In the genomic region with DNA sequence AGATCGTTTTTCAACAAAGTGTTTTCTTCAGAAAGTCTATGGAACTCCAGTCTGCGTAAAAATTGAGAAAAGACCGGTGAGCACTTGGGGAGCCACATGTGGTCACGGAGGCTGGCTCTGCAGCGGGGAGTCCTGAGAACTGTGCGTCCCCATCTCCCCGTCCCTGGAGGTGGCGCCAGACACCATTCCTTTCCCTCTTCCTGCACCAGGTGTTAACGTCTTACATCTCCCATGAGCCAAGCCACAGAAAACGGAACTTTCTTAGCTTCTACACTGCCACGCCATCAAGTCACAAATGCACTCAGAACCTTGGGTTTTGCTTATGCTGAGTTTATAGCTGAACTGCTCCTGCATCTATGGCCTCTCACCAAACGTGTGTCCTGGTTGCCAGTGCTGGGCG, we compare ENCODE assay signal across 8 cellular contexts.
DNase-seq lines count a peak whose midpoint lies in the region; ATAC-seq and TF ChIP-seq lines count a peak whose summit lies in the region.

No MANE protein-coding gene starts in this region.

- POLR2A ChIA-PET in CD8-positive, alpha-beta T cell (lab: Charles Lee), result no interaction called here

- DNase-seq in CD8-positive, alpha-beta T cell, result peak in 6 of 7 experiments; percentile 12 to 42 (median 16)
- DNase-seq in LHCN-M2 (ENCODE audit: low read depth) (peak; percentile 22), glomerular visceral epithelial cell (ENCODE audit: extremely low spot score) (peak; percentile 34), suprapubic skin (ENCODE audit: low spot score in 2 of 2) (no peak), NCI-H446 treated with DMSO at 0.1 percent for 48 hours (lab: John Stamatoyannopoulos, UW) (no peak), SKM-1 treated with dmso at 0.1 percent for 144 hours (lab: John Stamatoyannopoulos, UW; ENCODE audit: unreplicated experiment) (no peak)
- peak; percentile 35 to 42 for DNase-seq in activated CD4-positive, alpha-beta T cell treated with anti-CD3 and anti-CD28 coated beads, Interleukin-2, amount 50 U/mL, for 4 hours

- no peaks in the 10 kb centered on the region for H3K9me3 Mint-ChIP-seq in CD8-positive, alpha-beta T cell

- H3K27ac Mint-ChIP-seq in CD8-positive, alpha-beta T cell, result no peak overlapping the region

- TF ChIP-seq POLR2A in suprapubic skin (IDR thresholded peaks at IDR 0.05), result no peak

- intact Hi-C loops in CD8-positive, alpha-beta T cell (cut with DNase I, micrococcal nuclease), result no loop called here

- H3K4me1 ChIP-seq in CD8-positive, alpha-beta T cell (ENCODE audit: insufficient read depth, low read length), result no peaks in the 10 kb centered on the region
- no peaks in the 10 kb centered on the region for H3K4me1 ChIP-seq in suprapubic skin

- H3K4me1 Mint-ChIP-seq in CD8-positive, alpha-beta T cell (ENCODE audit: low read depth), result peaks cover 4% of the 10 kb centered on the region

- H3K27me3 Mint-ChIP-seq in CD8-positive, alpha-beta T cell (ENCODE audit: low read depth), result no peaks in the 10 kb centered on the region

- no peak for TF ChIP-seq EP300 in suprapubic skin (IDR thresholded peaks at IDR 0.05)

- CTCF ChIA-PET in CD8-positive, alpha-beta T cell (lab: Charles Lee), result interaction anchor here (1.3 kb wide), 1 partner anchor 17 kb away, joined by 3 read pairs; no protein-coding TSS in a partner anchor

- no peak overlapping the region for H3K27ac ChIP-seq in CD8-positive, alpha-beta T cell (ENCODE audit: low read depth, low read length)
- no peak overlapping the region for H3K27ac ChIP-seq in suprapubic skin

- no peaks in the 10 kb centered on the region for H3K27me3 ChIP-seq in CD8-positive, alpha-beta T cell (ENCODE audit: insufficient read depth, low read length)
- no peaks in the 10 kb centered on the region for H3K27me3 ChIP-seq in suprapubic skin

- 74% methylated on average over 13 of the region's 13 CpGs for WGBS in suprapubic skin

- H3K4me3 ChIP-seq in CD8-positive, alpha-beta T cell (ENCODE audit: low read depth, low read length), result no peak overlapping the region
- H3K4me3 ChIP-seq in suprapubic skin, result no peak overlapping the region

- TF ChIP-seq CTCF in CD8-positive, alpha-beta T cell (IDR thresholded peaks at IDR 0.05), result no peak
- peak; percentile 7 to 28 for TF ChIP-seq CTCF in suprapubic skin (IDR thresholded peaks at IDR 0.05)

- ATAC-seq in CD8-positive, alpha-beta T cell, result peak; percentile 46
- ATAC-seq in GM19372 (IDR thresholded peaks at IDR 0.05; ENCODE audit: low read depth, unreplicated experiment), result peak; percentile 74

- H3K36me3 ChIP-seq in CD8-positive, alpha-beta T cell (ENCODE audit: insufficient read depth, low read length), result no peaks in the 10 kb centered on the region
- H3K36me3 ChIP-seq in suprapubic skin, result peaks cover 12% of the 10 kb centered on the region

- H3K4me3 Mint-ChIP-seq in CD8-positive, alpha-beta T cell, result no peak overlapping the region

- no peaks in the 10 kb centered on the region for H3K9me3 ChIP-seq in CD8-positive, alpha-beta T cell (ENCODE audit: low read length)
- no peaks in the 10 kb centered on the region for H3K9me3 ChIP-seq in suprapubic skin

- H3K36me3 Mint-ChIP-seq in CD8-positive, alpha-beta T cell, result no peaks in the 10 kb centered on the region

Comparison
In these comparisons a context has a peak if more than half of its experiments do, and no peak if none do; other contexts are left out.
1. DNase-seq: peak in CD8-positive, alpha-beta T cell (6 of 7), LHCN-M2 (single experiment), activated CD4-positive, alpha-beta T cell treated with anti-CD3 and anti-CD28 coated beads, Interleukin-2, amount 50 U/mL, for 4 hours (2 of 2) and glomerular visceral epithelial cell (single experiment); none in suprapubic skin (0 of 2), NCI-H446 treated with DMSO at 0.1 percent for 48 hours (single experiment) and SKM-1 treated with dmso at 0.1 percent for 144 hours (single experiment).